Comparison of ENCODE assay signal across 15 cellular contexts in the genomic region with DNA sequence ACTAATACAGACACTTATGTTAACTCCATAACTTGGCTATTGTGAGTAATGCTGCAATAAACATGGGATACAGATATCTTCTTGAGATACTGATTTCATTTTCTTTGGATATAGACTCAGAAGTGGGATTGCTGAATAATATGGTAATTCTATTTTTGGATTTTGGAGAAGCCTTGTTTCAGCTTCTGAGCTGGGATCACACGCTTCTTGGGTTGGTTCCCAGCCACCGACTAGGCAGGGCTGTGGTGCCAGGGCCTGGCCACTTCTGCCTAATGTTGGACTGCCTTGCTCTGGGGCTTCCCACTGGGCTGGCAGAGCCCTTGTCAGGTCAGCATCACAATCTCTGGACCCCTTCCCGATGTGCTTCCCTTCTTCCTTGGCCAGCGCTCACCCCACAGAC. TPM values are rescaled to one million over a fixed set of nuclear protein-coding genes. Genes with fewer than 3 reads are reported as not detected.
DNase-seq lines count a peak whose midpoint lies in the region; ATAC-seq and TF ChIP-seq lines count a peak whose summit lies in the region.
"Had no signal": no experiment of that assay in that cellular context is flagged by ENCODE, and none has a peak within 500 bp of the region (broad histone marks: within the 10 kb centered on the region; RNA-seq: fewer than 3 reads in every experiment).

No MANE protein-coding gene starts in this region.

- TF ChIP-seq CTCF in BJ (IDR thresholded peaks at IDR 0.05; ENCODE audit: insufficient read depth, low read depth, low read length), result no peak
- no peak for TF ChIP-seq CTCF in gastrocnemius medialis (IDR thresholded peaks at IDR 0.05 in 4 of 5, conservative IDR thresholded peaks at IDR 0.05 in 1 of 5)

- intact Hi-C loops in left ventricle myocardium superior (cut with micrococcal nuclease) (no loop called here), gastrocnemius medialis (cut with DNase I; ENCODE audit: low total_unique reads) (no loop called here)

- CTCF ChIA-PET in BJ (lab: Yijun Ruan, JAX), result interaction anchor here (0.5 to 1.4 kb wide), 6 partner anchors 9 to 228 kb away, joined by 3 to 8 read pairs (median 4); no protein-coding TSS in a partner anchor

- H3K36me3 ChIP-seq in BJ (ENCODE audit: control insufficient read depth, insufficient read depth, low read length) (no peaks in the 10 kb centered on the region), gastrocnemius medialis (no peaks in the 10 kb centered on the region)

- TF ChIP-seq POLR2A in gastrocnemius medialis (IDR thresholded peaks at IDR 0.05), result no peak

- POLR2A ChIA-PET in BJ (lab: Charles Lee), result interaction anchor here (0.6 kb wide), 1 partner anchor 367 kb away, joined by 3 read pairs; no protein-coding TSS in a partner anchor

- peak; percentile 91 for ATAC-seq in left ventricle myocardium superior
- peak; percentile 52 to 55 for ATAC-seq in gastrocnemius medialis
- no peak for ATAC-seq in GM18907 (IDR thresholded peaks at IDR 0.05; ENCODE audit: unreplicated experiment)
- no peak for ATAC-seq in GM21825 (IDR thresholded peaks at IDR 0.05; ENCODE audit: unreplicated experiment)
- no peak for ATAC-seq in stimulated activated naive CD8-positive, alpha-beta T cell treated with anti-CD3 and anti-CD28 coated beads, Interleukin-15, Interleukin-2, amounts not matched to agents 100 U/mL and 50 U/mL, for 24 hours
- ATAC-seq: activated T-cell treated with anti-CD3 and anti-CD28 coated beads, Interleukin-2, amount 50 U/mL, for 72 hours; HCT116 had no signal

- no peaks in the 10 kb centered on the region for H3K9me3 ChIP-seq in gastrocnemius medialis
- H3K9me3 ChIP-seq: SK-N-SH had no signal

- H3K27ac ChIP-seq in gastrocnemius medialis, result peak overlapping the region; percentile 34 to 72 (median 50)
- H3K27ac ChIP-seq: C4-2B had no signal

- H3K27me3 ChIP-seq in BJ (ENCODE audit: control insufficient read depth, insufficient read depth, low read length) (no peaks in the 10 kb centered on the region), gastrocnemius medialis (no peaks in the 10 kb centered on the region)

- in situ Hi-C loops in gastrocnemius medialis (cut with MboI; ENCODE audit: low sequenced_read_pairs in 4 of 4), result no loop called here

- DNase-seq in BJ (ENCODE audit: low read depth) (peak; percentile 53), cerebellum (ENCODE audit: low spot score) (peak; percentile 63), left ventricle myocardium superior (peak; percentile 87), gastrocnemius medialis (peak; percentile 16 to 33), NCI-H128 (lab: John Stamatoyannopoulos, UW; ENCODE audit: unreplicated experiment) (no peak)
- no peak for DNase-seq in stimulated activated naive CD8-positive, alpha-beta T cell treated with anti-CD3 and anti-CD28 coated beads, Interleukin-15, Interleukin-2, amounts not matched to agents 100 U/mL and 50 U/mL, for 24 hours
- DNase-seq: activated CD4-positive, CD25-positive, alpha-beta regulatory T cell treated with anti-CD3 and anti-CD28 coated beads, Interleukin-2, amount 50 U/mL, for 72 hours; activated T-cell treated with anti-CD3 and anti-CD28 coated beads, Interleukin-2, amount 50 U/mL, for 72 hours; central memory CD4-positive, alpha-beta T cell; mammary epithelial cell; SK-N-SH had no signal

- H3K4me3 ChIP-seq in BJ (ENCODE audit: low read depth, low read length) (no peak overlapping the region), gastrocnemius medialis (no peak overlapping the region)

- peaks cover 11 to 20% of the 10 kb centered on the region in 2 donors for H3K4me1 ChIP-seq in gastrocnemius medialis

RNA-seq across cellular contexts. Expression of a gene that starts 14.0 kb away (rescaled TPM):
- polyA plus RNA-seq in BJ (2011; rRNA removed), result 0.64 and 1.1 TPM in 2 replicates
- 0.15 and 1.4 TPM in 2 replicates for polyA minus RNA-seq in BJ (2011; rRNA and poly(A)+ RNA removed)
- total RNA-seq in cerebellum (5.7 TPM), left ventricle myocardium superior (1.4 TPM), gastrocnemius medialis (under 1 TPM in 1 of 4 donors, not detected in 3; 0.95 TPM)
- total RNA-seq: activated T-cell treated with anti-CD3 and anti-CD28 coated beads, Interleukin-2, amount 50 U/mL, for 72 hours had no signal

RNA-seq across cellular contexts. Expression of a gene that starts 28.8 kb away (rescaled TPM):
- 6.4 and 8.9 TPM in 2 replicates for polyA plus RNA-seq in BJ (2011; rRNA removed)
- polyA minus RNA-seq in BJ (2011; rRNA and poly(A)+ RNA removed), result 28.1 and 38.4 TPM in 2 replicates
- total RNA-seq in cerebellum, result 38.5 TPM
- 32.5 TPM for total RNA-seq in left ventricle myocardium superior
- 10 to 100 TPM; 13.7 to 31.3 (median 22.2) TPM for total RNA-seq in gastrocnemius medialis

Comparison
In these comparisons a context has a peak if more than half of its experiments do, and no peak if none do; other contexts are left out.
1. DNase-seq: peak in BJ (single experiment), cerebellum (single experiment), left ventricle myocardium superior (single experiment) and gastrocnemius medialis (2 of 2); none in NCI-H128 (single experiment) and stimulated activated naive CD8-positive, alpha-beta T cell treated with anti-CD3 and anti-CD28 coated beads, Interleukin-15, Interleukin-2, amounts not matched to agents 100 U/mL and 50 U/mL, for 24 hours (single experiment).
2. ATAC-seq: peak in left ventricle myocardium superior (single experiment) and gastrocnemius medialis (2 of 2); none in GM18907 (single experiment), GM21825 (single experiment) and stimulated activated naive CD8-positive, alpha-beta T cell treated with anti-CD3 and anti-CD28 coated beads, Interleukin-15, Interleukin-2, amounts not matched to agents 100 U/mL and 50 U/mL, for 24 hours (single experiment).